ENCODE assay signal across 12 cellular contexts in genomic region chr5:72063219-72063819, GRCh38. TPM values are rescaled to one million over a fixed set of nuclear protein-coding genes. Genes with fewer than 3 reads are reported as not detected.
DNase-seq lines count a peak whose midpoint lies in the region; FAIRE-seq and TF ChIP-seq lines count a peak whose summit lies in the region.
"Had no signal": no experiment of that assay in that cellular context is flagged by ENCODE, and none has a peak within 500 bp of the region (broad histone marks: within the 10 kb centered on the region; RNA-seq: fewer than 3 reads in every experiment).

No MANE protein-coding gene starts in this region.

- TF ChIP-seq CTCF in bronchial epithelial cell (IDR thresholded peaks at IDR 0.05; ENCODE audit: insufficient read depth, low read length, severe bottlenecking), result no peak
- no peak for TF ChIP-seq CTCF in progenitor cell of endocrine pancreas (IDR thresholded peaks at IDR 0.05; ENCODE audit: unreplicated experiment)

- peaks cover under 1% of the 10 kb centered on the region for H3K27me3 ChIP-seq in bronchial epithelial cell (ENCODE audit: control insufficient read depth, insufficient read depth, low read length)
- H3K27me3 ChIP-seq: BLaER1 treated with 17β-estradiol and CSF1 and Interleukin-3, amounts not matched to agents 10 nM and 100 nM had no signal

- DNase-seq in activated T-cell treated with anti-CD3 and anti-CD28 coated beads for 48 hours (ENCODE audit: low read depth), result peak; percentile 1
- DNase-seq in activated T-cell treated with anti-CD3 and anti-CD28 coated beads, Interleukin-2, amount 50 U/mL, for 24 hours, result no peak
- peak; percentile 43 for DNase-seq in NCI-H226
- DNase-seq in bronchial epithelial cell (ENCODE audit: low read depth), result peak; percentile 25
- peak; percentile 30 for DNase-seq in progenitor cell of endocrine pancreas (ENCODE audit: low spot score, unreplicated experiment)
- no peak for DNase-seq in kidney glomerular epithelial cell (lab: John Stamatoyannopoulos, UW)
- no peak for DNase-seq in MV-4-11 (lab: John Stamatoyannopoulos, UW)
- DNase-seq in hypothalamus (lab: John Stamatoyannopoulos, UW), result no peak

- no peaks in the 10 kb centered on the region for H3K9me3 Mint-ChIP-seq in activated T-cell treated with anti-CD3 and anti-CD28 coated beads, Interleukin-2, amount 50 U/mL, for 24 hours
- no peaks in the 10 kb centered on the region for H3K9me3 Mint-ChIP-seq in progenitor cell of endocrine pancreas (ENCODE audit: low read depth)
- H3K9me3 Mint-ChIP-seq: dendritic cell treated with granulocyte-macrophage colony-stimulating factor and Interleukin-4, amounts not matched to agents 40 ng/mL and 50 ng/mL, for 4 days; stimulated activated naive CD8-positive, alpha-beta T cell treated with anti-CD3 and anti-CD28 coated beads, Interleukin-15, Interleukin-2, amounts not matched to agents 100 ng/mL and 50 ng/mL, for 24 hours had no signal

- no peak overlapping the region for H3K4me3 ChIP-seq in bronchial epithelial cell (ENCODE audit: low read depth, low read length)
- H3K4me3 ChIP-seq: BLaER1 treated with 17β-estradiol and CSF1 and Interleukin-3, amounts not matched to agents 10 nM and 100 nM had no signal

- H3K27ac Mint-ChIP-seq in activated T-cell treated with anti-CD3 and anti-CD28 coated beads, Interleukin-2, amount 50 U/mL, for 24 hours, result no peak overlapping the region
- no peak overlapping the region for H3K27ac Mint-ChIP-seq in progenitor cell of endocrine pancreas
- H3K27ac Mint-ChIP-seq: dendritic cell treated with granulocyte-macrophage colony-stimulating factor and Interleukin-4, amounts not matched to agents 40 ng/mL and 50 ng/mL, for 4 days; stimulated activated naive CD8-positive, alpha-beta T cell treated with anti-CD3 and anti-CD28 coated beads, Interleukin-15, Interleukin-2, amounts not matched to agents 100 ng/mL and 50 ng/mL, for 24 hours had no signal

- H3K36me3 ChIP-seq in bronchial epithelial cell (ENCODE audit: control insufficient read depth, insufficient read depth, low read length), result no peaks in the 10 kb centered on the region
- H3K36me3 ChIP-seq: BLaER1 treated with 17β-estradiol and CSF1 and Interleukin-3, amounts not matched to agents 10 nM and 100 nM had no signal

- no peak for FAIRE-seq in bronchial epithelial cell (lab: Jason Lieb, UNC)
- FAIRE-seq: GM18507 had no signal

- H3K36me3 Mint-ChIP-seq in activated T-cell treated with anti-CD3 and anti-CD28 coated beads, Interleukin-2, amount 50 U/mL, for 24 hours (ENCODE audit: low read depth), result no peaks in the 10 kb centered on the region
- H3K36me3 Mint-ChIP-seq in progenitor cell of endocrine pancreas (ENCODE audit: insufficient read depth), result no peaks in the 10 kb centered on the region

- H3K4me3 Mint-ChIP-seq in activated T-cell treated with anti-CD3 and anti-CD28 coated beads, Interleukin-2, amount 50 U/mL, for 24 hours, result no peak overlapping the region
- H3K4me3 Mint-ChIP-seq in progenitor cell of endocrine pancreas (ENCODE audit: low read depth), result no peak overlapping the region
- H3K4me3 Mint-ChIP-seq: dendritic cell treated with granulocyte-macrophage colony-stimulating factor and Interleukin-4, amounts not matched to agents 40 ng/mL and 50 ng/mL, for 4 days; stimulated activated naive CD8-positive, alpha-beta T cell treated with anti-CD3 and anti-CD28 coated beads, Interleukin-15, Interleukin-2, amounts not matched to agents 100 ng/mL and 50 ng/mL, for 24 hours had no signal

- no peaks in the 10 kb centered on the region for H3K4me1 Mint-ChIP-seq in activated T-cell treated with anti-CD3 and anti-CD28 coated beads, Interleukin-2, amount 50 U/mL, for 24 hours (ENCODE audit: low read depth)
- peaks cover 12% of the 10 kb centered on the region for H3K4me1 Mint-ChIP-seq in progenitor cell of endocrine pancreas (ENCODE audit: low read depth)

- H3K27me3 Mint-ChIP-seq in activated T-cell treated with anti-CD3 and anti-CD28 coated beads, Interleukin-2, amount 50 U/mL, for 24 hours, result peaks cover 26% of the 10 kb centered on the region
- peaks cover 2% of the 10 kb centered on the region for H3K27me3 Mint-ChIP-seq in progenitor cell of endocrine pancreas
- H3K27me3 Mint-ChIP-seq: dendritic cell treated with granulocyte-macrophage colony-stimulating factor and Interleukin-4, amounts not matched to agents 40 ng/mL and 50 ng/mL, for 4 days had no signal

RNA-seq across cellular contexts. Expression of gene MAP1B, which starts 44.0 kb away (rescaled TPM):
- total RNA-seq in bronchial epithelial cell (5.8 and 9.7 TPM in 2 replicates), progenitor cell of endocrine pancreas (58.6 and 63.8 TPM in 2 replicates)

Comparison
In these comparisons a context has a peak if more than half of its experiments do, and no peak if none do; other contexts are left out.
1. DNase-seq: peak in activated T-cell treated with anti-CD3 and anti-CD28 coated beads for 48 hours (single experiment), NCI-H226 (single experiment), bronchial epithelial cell (single experiment) and progenitor cell of endocrine pancreas (single experiment); none in activated T-cell treated with anti-CD3 and anti-CD28 coated beads, Interleukin-2, amount 50 U/mL, for 24 hours (single experiment), kidney glomerular epithelial cell (single experiment), MV-4-11 (single experiment) and hypothalamus (0 of 51).